ENCODE assay signal across 8 cellular contexts in the genomic region with DNA sequence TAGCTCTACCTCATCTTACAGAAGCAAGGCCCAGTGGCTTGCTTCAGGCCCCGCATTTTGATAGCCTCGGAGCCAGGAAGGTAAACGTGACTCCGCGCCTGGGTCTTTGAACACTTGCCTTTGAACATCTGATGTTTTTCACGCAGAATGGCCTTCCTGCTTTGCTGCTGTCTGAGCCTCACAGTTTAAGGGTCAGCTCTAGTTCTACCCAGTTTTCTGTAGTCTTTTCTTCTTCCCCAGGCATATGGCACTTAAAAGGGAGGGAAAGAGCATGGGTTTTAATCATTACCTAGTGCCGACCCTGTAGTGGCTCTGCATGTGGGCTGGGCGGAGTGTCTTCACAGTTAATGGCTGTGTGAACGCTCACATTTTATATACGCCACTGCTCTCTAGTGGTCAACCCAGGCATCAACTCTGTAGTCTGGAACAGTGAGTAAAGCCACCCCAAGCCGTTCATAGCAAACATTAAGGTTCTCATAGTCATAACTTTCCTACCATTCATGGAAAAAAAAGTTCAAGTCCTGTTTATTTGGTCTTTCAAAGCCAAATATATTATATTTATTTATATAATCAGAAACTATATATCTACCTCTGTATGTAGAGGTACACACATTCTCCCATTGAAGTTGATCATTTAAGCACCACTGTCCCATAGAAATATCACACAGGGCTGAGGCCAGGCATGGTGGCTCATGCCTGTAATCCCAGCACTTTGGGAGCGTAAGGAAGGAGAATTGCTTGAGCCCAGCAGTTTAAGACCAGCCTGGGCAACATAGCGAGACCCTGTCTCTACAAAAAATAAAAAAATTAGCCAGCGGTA.
DNase-seq lines count a peak whose midpoint lies in the region; ATAC-seq, FAIRE-seq and TF ChIP-seq lines count a peak whose summit lies in the region.

No MANE protein-coding gene starts in this region.

- POLR2A ChIA-PET in Panc1 (lab: Charles Lee) = no interaction called here

- FAIRE-seq in G401.6 (lab: Jason Lieb, UNC) = peak; percentile 93

- H3K27ac Mint-ChIP-seq in GM23338 = no peak overlapping the region
- H3K27ac Mint-ChIP-seq in activated T-cell treated with anti-CD3 and anti-CD28 coated beads, Interleukin-2, amount 50 U/mL, for 72 hours = no peak overlapping the region

- peaks cover 12% of the 10 kb centered on the region; the same call in 2 of the 3 replicates for H3K9me3 Mint-ChIP-seq in GM23338
- H3K9me3 Mint-ChIP-seq in activated T-cell treated with anti-CD3 and anti-CD28 coated beads, Interleukin-2, amount 50 U/mL, for 72 hours = peaks cover 16 to 17% of the 10 kb centered on the region in 2 donors

- H3K27ac ChIP-seq in GM23338 (ENCODE audit: low read depth) = no peak overlapping the region
- H3K27ac ChIP-seq in Panc1 (ENCODE audit: low read length) = no peak overlapping the region
- H3K27ac ChIP-seq in neutrophil = no peak overlapping the region
- H3K27ac ChIP-seq in thoracic aorta = no peak overlapping the region

- H2AFZ ChIP-seq in GM23338 = peak overlapping the region; percentile 1; the same call in 1 of the 2 replicates

- TF ChIP-seq CTCF in GM23338 (conservative IDR thresholded peaks at IDR 0.05; ENCODE audit: low read depth in 2 of 2) (peak; percentile 76 to 97), Panc1 (IDR thresholded peaks at IDR 0.05) (peak; percentile 90), fibroblast of mammary gland (conservative IDR thresholded peaks at IDR 0.05; ENCODE audit: control insufficient read depth, insufficient read depth, low read depth, low read length) (peak; percentile 95), neutrophil (IDR thresholded peaks at IDR 0.05) (peak; percentile 47), thoracic aorta (IDR thresholded peaks at IDR 0.05) (peak; percentile 85)

- BruUV-seq in Panc1 (replicated peaks; lab: Mats Ljungman, UMichigan) = no TSS peak

- H3K4me3 Mint-ChIP-seq in GM23338 = no peak overlapping the region
- peak overlapping the region; percentile 50 to 52 for H3K4me3 Mint-ChIP-seq in activated T-cell treated with anti-CD3 and anti-CD28 coated beads, Interleukin-2, amount 50 U/mL, for 72 hours

- H3K4me2 ChIP-seq in GM23338 = no peak overlapping the region

- H3K9me2 ChIP-seq in GM23338 (ENCODE audit: insufficient read depth) = no peaks in the 10 kb centered on the region

- in situ Hi-C loops in Panc1 (cut with HindIII; ENCODE audit: low pct_unique_long_range_greater_than_20kb, low sequenced_read_pairs) = no loop called here

- H3K4me3 ChIP-seq in GM23338 (no peak overlapping the region), Panc1 (ENCODE audit: low read depth in 2 of 2, low read length in 2 of 2) (peak overlapping the region in 1 of 2 experiments; percentile 32; a peak in 2 of 4 replicates), fibroblast of mammary gland (ENCODE audit: control insufficient read depth, low read depth, low read length) (no peak overlapping the region), neutrophil (ENCODE audit: low read depth in 1 of 2, low read length in 1 of 2) (no peak overlapping the region), thoracic aorta (no peak overlapping the region)

- intact Hi-C loops in Panc1 (cut with micrococcal nuclease; ENCODE audit: unreplicated experiment) = loop anchor here (2.0 to 10.0 kb wide), 3 partner anchors 212 to 649 kb away; no protein-coding TSS in a partner anchor

- peaks cover 5% of the 10 kb centered on the region for H3K27me3 Mint-ChIP-seq in GM23338 (ENCODE audit: insufficient read depth, low read depth, poor library complexity)
- H3K27me3 Mint-ChIP-seq in activated T-cell treated with anti-CD3 and anti-CD28 coated beads, Interleukin-2, amount 50 U/mL, for 72 hours (ENCODE audit: low read depth) = peaks cover 7% of the 10 kb centered on the region

- peaks cover 3% of the 10 kb centered on the region; the same call in 1 of the 2 replicates for H3K9me3 ChIP-seq in Panc1 (ENCODE audit: control insufficient read depth, insufficient read depth, low read depth, low read length)
- no peaks in the 10 kb centered on the region for H3K9me3 ChIP-seq in neutrophil
- peaks cover 11% of the 10 kb centered on the region for H3K9me3 ChIP-seq in thoracic aorta

- no peaks in the 10 kb centered on the region for H3K27me3 ChIP-seq in GM23338 (ENCODE audit: insufficient read depth)
- no peaks in the 10 kb centered on the region for H3K27me3 ChIP-seq in Panc1 (ENCODE audit: control insufficient read depth, insufficient read depth, low read length)
- H3K27me3 ChIP-seq in neutrophil = no peaks in the 10 kb centered on the region
- no peaks in the 10 kb centered on the region for H3K27me3 ChIP-seq in thoracic aorta (replicated peaks; ENCODE audit: insufficient read depth)

- H3K36me3 Mint-ChIP-seq in GM23338 (ENCODE audit: low read depth) = peaks cover 6% of the 10 kb centered on the region; the same call in 1 of the 3 replicates
- H3K36me3 Mint-ChIP-seq in activated T-cell treated with anti-CD3 and anti-CD28 coated beads, Interleukin-2, amount 50 U/mL, for 72 hours (ENCODE audit: insufficient read depth in 2 of 2) = peaks cover 11 to 19% of the 10 kb centered on the region in 2 donors

- no peaks in the 10 kb centered on the region for H3K36me3 ChIP-seq in GM23338 (ENCODE audit: insufficient read depth)
- no peaks in the 10 kb centered on the region for H3K36me3 ChIP-seq in Panc1 (ENCODE audit: control insufficient read depth, insufficient read depth, low read length)
- H3K36me3 ChIP-seq in neutrophil = no peaks in the 10 kb centered on the region
- no peaks in the 10 kb centered on the region for H3K36me3 ChIP-seq in thoracic aorta

- H3F3A ChIP-seq in GM23338 (replicated peaks; ENCODE audit: low read depth) = no peaks in the 10 kb centered on the region

- DNase-seq in GM23338 (ENCODE audit: low spot score) (peak; percentile 94), Kasumi-1 (lab: John Stamatoyannopoulos, UW) (peak; percentile 92 to 93), Panc1 (ENCODE audit: low read depth, low spot score) (peak; percentile 67), fibroblast of mammary gland (ENCODE audit: low read depth) (peak; percentile 78), thoracic aorta (ENCODE audit: low spot score) (peak; percentile 41)
- DNase-seq in activated T-cell treated with anti-CD3 and anti-CD28 coated beads, Interleukin-2, amount 50 U/mL, for 72 hours = peak; percentile 75 to 76

- H3K79me2 ChIP-seq in GM23338 (replicated peaks; ENCODE audit: insufficient read depth) = no peaks in the 10 kb centered on the region

- H3K4me1 ChIP-seq in GM23338 (ENCODE audit: insufficient read depth) (no peaks in the 10 kb centered on the region), Panc1 (ENCODE audit: control insufficient read depth, insufficient read depth, low read length) (no peaks in the 10 kb centered on the region), neutrophil (ENCODE audit: control insufficient read depth in 1 of 2, insufficient read depth in 1 of 2, low read depth in 1 of 2, low read length in 1 of 2) (peaks cover under 1 to 2% of the 10 kb centered on the region in 2 experiments), thoracic aorta (ENCODE audit: control insufficient read depth in 1 of 2, low read depth in 2 of 2) (peaks cover 0 to 5% of the 10 kb centered on the region in 2 donors)

- ATAC-seq in GM23338 = peak; percentile 99
- peak; percentile 100 for ATAC-seq in Panc1
- peak; percentile 99 to 100 for ATAC-seq in activated T-cell treated with anti-CD3 and anti-CD28 coated beads, Interleukin-2, amount 50 U/mL, for 72 hours (replicated peaks in 1 of 2)
- peak; percentile 85 for ATAC-seq in thoracic aorta (ENCODE audit: insufficient number of reproducible peaks, low FRiP score, low read depth)

- no peaks in the 10 kb centered on the region for H4K20me1 ChIP-seq in GM23338 (replicated peaks; ENCODE audit: insufficient read depth)

- H3K4me1 Mint-ChIP-seq in GM23338 = peaks cover 2% of the 10 kb centered on the region; the same call in 2 of the 3 replicates
- peaks cover 5% of the 10 kb centered on the region for H3K4me1 Mint-ChIP-seq in activated T-cell treated with anti-CD3 and anti-CD28 coated beads, Interleukin-2, amount 50 U/mL, for 72 hours (ENCODE audit: low read depth)

- CTCF ChIA-PET in Panc1 (lab: Charles Lee) = interaction anchor here (0.6 to 1.7 kb wide), 3 partner anchors 31 to 285 kb away, joined by 3 to 11 read pairs (median 3); no protein-coding TSS in a partner anchor

TF ChIP-seq in GM23338, 12 proteins besides CTCF, POLR2A, EP300 and RAD21 (continues in another document):
- TF ChIP-seq NANOG (IDR thresholded peaks at IDR 0.05; ENCODE audit: borderline replicate concordance) (no peak), CREB1 (CRISPR knock-in tag; IDR thresholded peaks at IDR 0.05; ENCODE audit: low read depth) (no peak), ZNF114 (CRISPR knock-in tag; IDR thresholded peaks at IDR 0.05) (no peak), EZH2phosphoT487 (IDR thresholded peaks at IDR 0.05; ENCODE audit: unreplicated experiment) (no peak)
- TF ChIP-seq, protein P1, sequence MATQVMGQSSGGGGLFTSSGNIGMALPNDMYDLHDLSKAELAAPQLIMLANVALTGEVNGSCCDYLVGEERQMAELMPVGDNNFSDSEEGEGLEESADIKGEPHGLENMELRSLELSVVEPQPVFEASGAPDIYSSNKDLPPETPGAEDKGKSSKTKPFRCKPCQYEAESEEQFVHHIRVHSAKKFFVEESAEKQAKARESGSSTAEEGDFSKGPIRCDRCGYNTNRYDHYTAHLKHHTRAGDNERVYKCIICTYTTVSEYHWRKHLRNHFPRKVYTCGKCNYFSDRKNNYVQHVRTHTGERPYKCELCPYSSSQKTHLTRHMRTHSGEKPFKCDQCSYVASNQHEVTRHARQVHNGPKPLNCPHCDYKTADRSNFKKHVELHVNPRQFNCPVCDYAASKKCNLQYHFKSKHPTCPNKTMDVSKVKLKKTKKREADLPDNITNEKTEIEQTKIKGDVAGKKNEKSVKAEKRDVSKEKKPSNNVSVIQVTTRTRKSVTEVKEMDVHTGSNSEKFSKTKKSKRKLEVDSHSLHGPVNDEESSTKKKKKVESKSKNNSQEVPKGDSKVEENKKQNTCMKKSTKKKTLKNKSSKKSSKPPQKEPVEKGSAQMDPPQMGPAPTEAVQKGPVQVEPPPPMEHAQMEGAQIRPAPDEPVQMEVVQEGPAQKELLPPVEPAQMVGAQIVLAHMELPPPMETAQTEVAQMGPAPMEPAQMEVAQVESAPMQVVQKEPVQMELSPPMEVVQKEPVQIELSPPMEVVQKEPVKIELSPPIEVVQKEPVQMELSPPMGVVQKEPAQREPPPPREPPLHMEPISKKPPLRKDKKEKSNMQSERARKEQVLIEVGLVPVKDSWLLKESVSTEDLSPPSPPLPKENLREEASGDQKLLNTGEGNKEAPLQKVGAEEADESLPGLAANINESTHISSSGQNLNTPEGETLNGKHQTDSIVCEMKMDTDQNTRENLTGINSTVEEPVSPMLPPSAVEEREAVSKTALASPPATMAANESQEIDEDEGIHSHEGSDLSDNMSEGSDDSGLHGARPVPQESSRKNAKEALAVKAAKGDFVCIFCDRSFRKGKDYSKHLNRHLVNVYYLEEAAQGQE (IDR thresholded peaks at IDR 0.05; ENCODE audit: unreplicated experiment) = no peak

Comparison
In these comparisons a context has a peak if more than half of its experiments do, and no peak if none do; other contexts are left out.
1. DNase-seq: peak in every context shown above with its lines; median percentile 94 in GM23338; 92 in Kasumi-1; 78 in fibroblast of mammary gland; 76 in activated T-cell treated with anti-CD3 and anti-CD28 coated beads, Interleukin-2, amount 50 U/mL, for 72 hours; 67 in Panc1; 41 in thoracic aorta.